Comparison of ENCODE assay signal across 1 cellular context in genomic region chr4:89616382-89616781, GRCh38.
TF ChIP-seq lines count a peak whose summit lies in the region.

No MANE protein-coding gene starts in this region.

TF ChIP-seq in GM23338, 12 proteins besides CTCF, POLR2A, EP300 and RAD21 (continued from another document):
- TF ChIP-seq REST (IDR thresholded peaks at IDR 0.05; ENCODE audit: unreplicated experiment): no peak
- TF ChIP-seq ZNF331 (CRISPR knock-in tag; IDR thresholded peaks at IDR 0.05; ENCODE audit: low read depth): no peak
- TF ChIP-seq ZNF114 (CRISPR knock-in tag; IDR thresholded peaks at IDR 0.05): no peak
- no peak for TF ChIP-seq EZH2phosphoT487 (IDR thresholded peaks at IDR 0.05; ENCODE audit: unreplicated experiment)
- no peak for TF ChIP-seq EZH2 (IDR thresholded peaks at IDR 0.05; ENCODE audit: low read depth, unreplicated experiment)
- no peak for TF ChIP-seq NANOG (IDR thresholded peaks at IDR 0.05; ENCODE audit: borderline replicate concordance)
- no peak for TF ChIP-seq STAT1 (IDR thresholded peaks at IDR 0.05; ENCODE audit: unreplicated experiment)
- TF ChIP-seq ETS1 (IDR thresholded peaks at IDR 0.05): no peak
- no peak for TF ChIP-seq POLR2AphosphoS5 (IDR thresholded peaks at IDR 0.05; ENCODE audit: low read depth)
- no peak for TF ChIP-seq CREB1 (CRISPR knock-in tag; IDR thresholded peaks at IDR 0.05; ENCODE audit: low read depth)
